ENCODE assay signal across 8 cellular contexts in genomic region chr17:82751571-82752370, GRCh38. TPM values are rescaled to one million over a fixed set of nuclear protein-coding genes. Genes with fewer than 3 reads are reported as not detected.
DNase-seq lines count a peak whose midpoint lies in the region; ATAC-seq and TF ChIP-seq lines count a peak whose summit lies in the region.

Gene TBCD, plus strand, starts transcription at chr17:82752065. Its CDS starts 129 bp downstream, at chr17:82752194.

- intact Hi-C loops in head of caudate nucleus (cut with DNase I) = no loop called here
- intact Hi-C loops in ovary (cut with DNase I) = no loop called here

- ATAC-seq in HG02588 (IDR thresholded peaks at IDR 0.05; ENCODE audit: unreplicated experiment) = peak; percentile 68
- ATAC-seq in activated naive CD8-positive, alpha-beta T cell treated with anti-CD3 and anti-CD28 coated beads, Interleukin-2, amount 10 ng/mL, durations not matched to agents 7 days and 5 days (ENCODE audit: low read depth) = peak; percentile 76
- ATAC-seq in thoracic aorta (ENCODE audit: insufficient number of reproducible peaks, low FRiP score, low read depth) = peak; percentile 78

- H3K36me3 ChIP-seq in GM06990 (ENCODE audit: control insufficient read depth, insufficient read depth, low read length) = peaks cover 3% of the 10 kb centered on the region; the same call in 1 of the 2 replicates
- no peaks in the 10 kb centered on the region for H3K36me3 ChIP-seq in ovary
- peaks cover under 1% of the 10 kb centered on the region for H3K36me3 ChIP-seq in thoracic aorta

- TF ChIP-seq CTCF in GM06990 (IDR thresholded peaks at IDR 0.05; ENCODE audit: insufficient read depth, low read length, poor library complexity, severe bottlenecking) (no peak), ovary (IDR thresholded peaks at IDR 0.05) (no peak), thoracic aorta (IDR thresholded peaks at IDR 0.05) (no peak)

- H3K4me3 Mint-ChIP-seq in activated naive CD8-positive, alpha-beta T cell treated with anti-CD3 and anti-CD28 coated beads, Interleukin-2, amount 10 ng/mL, durations not matched to agents 7 days and 5 days = peak within 1 kb of the TSS; percentile 91

- H3K27ac ChIP-seq in ovary (peak within 1 kb of the TSS; percentile 84 to 90), thoracic aorta (peak within 1 kb of the TSS; percentile 68 to 69)

- H3K36me3 Mint-ChIP-seq in activated naive CD8-positive, alpha-beta T cell treated with anti-CD3 and anti-CD28 coated beads, Interleukin-2, amount 10 ng/mL, durations not matched to agents 7 days and 5 days = peaks cover 11% of the 10 kb centered on the region

- peaks cover 10% of the 10 kb centered on the region for H3K4me1 ChIP-seq in ovary (ENCODE audit: insufficient read depth)
- peaks cover 8 to 13% of the 10 kb centered on the region in 2 donors for H3K4me1 ChIP-seq in thoracic aorta (ENCODE audit: control insufficient read depth in 1 of 2, low read depth in 2 of 2)

- H3K4me3 ChIP-seq in GM06990 (replicated peaks; ENCODE audit: low read depth, low read length) (peak within 1 kb of the TSS; percentile 84), ovary (peak within 1 kb of the TSS; percentile 90), thoracic aorta (peak within 1 kb of the TSS; percentile 88)

- peaks cover 17% of the 10 kb centered on the region for H3K4me1 Mint-ChIP-seq in activated naive CD8-positive, alpha-beta T cell treated with anti-CD3 and anti-CD28 coated beads, Interleukin-2, amount 10 ng/mL, durations not matched to agents 7 days and 5 days

- WGBS in ovary, 3 donors = 1% methylated on average over 39 to 107 of the region's 114 CpGs

- H3K9me3 ChIP-seq in ovary (no peaks in the 10 kb centered on the region), thoracic aorta (no peaks in the 10 kb centered on the region)

- POLR2A ChIA-PET in activated naive CD8-positive, alpha-beta T cell treated with anti-CD3 and anti-CD28 coated beads, Interleukin-2, amount 10 ng/mL, durations not matched to agents 7 days and 5 days (lab: Charles Lee) = no interaction called here

- H3K27me3 ChIP-seq in GM06990 (replicated peaks; ENCODE audit: control insufficient read depth, insufficient read depth, low read length) = no peaks in the 10 kb centered on the region
- no peaks in the 10 kb centered on the region for H3K27me3 ChIP-seq in ovary
- H3K27me3 ChIP-seq in thoracic aorta (replicated peaks; ENCODE audit: insufficient read depth) = no peaks in the 10 kb centered on the region

- DNase-seq in GM06990 (ENCODE audit: extremely low read depth, insufficient read length) (peak; percentile 91), NCI-H1092 (lab: John Stamatoyannopoulos, UW) (peak; percentile 77), SW 1271 (lab: John Stamatoyannopoulos, UW) (peak; percentile 64 to 80), head of caudate nucleus (peak; percentile 65 to 96 (median 87)), ovary (peak; percentile 91 to 97 (median 94)), thoracic aorta (ENCODE audit: low spot score) (peak; percentile 52)
- peak; percentile 94 for DNase-seq in activated naive CD8-positive, alpha-beta T cell treated with anti-CD3 and anti-CD28 coated beads, Interleukin-2, amount 10 ng/mL, durations not matched to agents 7 days and 5 days

- H3K9me3 Mint-ChIP-seq in activated naive CD8-positive, alpha-beta T cell treated with anti-CD3 and anti-CD28 coated beads, Interleukin-2, amount 10 ng/mL, durations not matched to agents 7 days and 5 days = peaks cover 5% of the 10 kb centered on the region

- H3K27ac Mint-ChIP-seq in activated naive CD8-positive, alpha-beta T cell treated with anti-CD3 and anti-CD28 coated beads, Interleukin-2, amount 10 ng/mL, durations not matched to agents 7 days and 5 days = peak within 1 kb of the TSS; percentile 80

- peak; percentile 44 for TF ChIP-seq POLR2A in ovary (IDR thresholded peaks at IDR 0.05)

- H3K27me3 Mint-ChIP-seq in activated naive CD8-positive, alpha-beta T cell treated with anti-CD3 and anti-CD28 coated beads, Interleukin-2, amount 10 ng/mL, durations not matched to agents 7 days and 5 days = peaks cover 4% of the 10 kb centered on the region

- peak; percentile 34 for TF ChIP-seq EP300 in ovary (IDR thresholded peaks at IDR 0.05)

RNA-seq across cellular contexts. Expression of gene TBCD, which starts in this region (rescaled TPM):
- 100 to 1,000 TPM; 181 to 186 TPM for total RNA-seq in activated naive CD8-positive, alpha-beta T cell treated with anti-CD3 and anti-CD28 coated beads, Interleukin-2, amount 10 ng/mL, durations not matched to agents 7 days and 5 days
- 10 to 100 TPM; 44.4 to 88.3 (median 71.4) TPM for total RNA-seq in ovary
- polyA plus RNA-seq in ovary = 10 to 100 TPM; 29.2 to 55.9 TPM
- 10 to 100 TPM; 55.0 to 55.5 TPM for total RNA-seq in thoracic aorta

Comparison
In these comparisons a context has a peak if more than half of its experiments do, and no peak if none do; other contexts are left out.
1. Peak in every context shown above with its lines: DNase-seq, ATAC-seq, H3K4me3 ChIP-seq and H3K27ac ChIP-seq.